In genomic region chr4:151488968-151489367, GRCh38 we compare ENCODE assay signal across 21 cellular contexts.
"Had no signal": no experiment of that assay in that cellular context is flagged by ENCODE, and none has a peak within 500 bp of the region (broad histone marks: within the 10 kb centered on the region; RNA-seq: fewer than 3 reads in every experiment).

No MANE protein-coding gene starts in this region.

- H3K27ac ChIP-seq: breast epithelium, dorsolateral prefrontal cortex, heart right ventricle, left ventricle myocardium inferior, parathyroid adenoma had no signal

- H2AFZ ChIP-seq: parathyroid adenoma had no signal

- H3K27me3 ChIP-seq: breast epithelium, heart right ventricle had no signal

- H3K4me1 Mint-ChIP-seq: activated B cell treated with CpG ODN at 0.5 μM for 24 hours; activated naive CD8-positive, alpha-beta T cell treated with anti-CD3 and anti-CD28 coated beads for 36 hours; central memory CD8-positive, alpha-beta T cell; immature natural killer cell; stimulated activated naive B cell treated with anti-CD40 and anti-IgM and Interleukin-4, amounts not matched to agents 10 μg/mL and 1 μg/mL and 100 μg/mL, for 72 hours had no signal

- H3K27me3 Mint-ChIP-seq: activated B cell treated with CpG ODN at 0.5 μM for 24 hours, type B pancreatic cell had no signal

- H3K36me3 Mint-ChIP-seq: immature natural killer cell; natural killer cell treated with Interleukin-12 subunit alpha and Interleukin-12 subunit beta and Interleukin-15 and Interleukin-18, amount 100 ng/mL, for 72 hours; stimulated activated naive B cell treated with anti-CD40 and anti-IgM and Interleukin-4, amounts not matched to agents 10 μg/mL and 1 μg/mL and 100 μg/mL, for 72 hours had no signal

- H3K79me2 ChIP-seq: parathyroid adenoma had no signal

- H3K27ac Mint-ChIP-seq: activated B cell treated with CpG ODN at 0.5 μM for 24 hours; activated naive CD8-positive, alpha-beta T cell treated with anti-CD3 and anti-CD28 coated beads for 36 hours; effector memory CD8-positive, alpha-beta T cell; immature natural killer cell; natural killer cell treated with Interleukin-12 subunit alpha and Interleukin-12 subunit beta and Interleukin-15 and Interleukin-18, amount 100 ng/mL, for 72 hours; stimulated activated naive B cell treated with anti-CD40 and anti-IgM and Interleukin-4, amounts not matched to agents 10 μg/mL and 1 μg/mL and 100 μg/mL, for 72 hours; type B pancreatic cell had no signal

- H3K4me1 ChIP-seq: breast epithelium, parathyroid adenoma had no signal

- H3K4me3 ChIP-seq: breast epithelium, dorsolateral prefrontal cortex, heart right ventricle, left ventricle myocardium inferior had no signal

- DNase-seq: activated B cell treated with CpG ODN at 0.5 μM for 24 hours; activated CD4-positive, alpha-beta T cell treated with anti-CD3 and anti-CD28 coated beads for 4 hours; activated CD4-positive, alpha-beta T cell treated with anti-CD3 and anti-CD28 coated beads, Interleukin-2, amount 50 U/mL, for 48 hours; activated CD8-positive, alpha-beta memory T cell treated with anti-CD3 and anti-CD28 coated beads, Interleukin-2, amount 50 U/mL, for 48 hours; activated naive CD4-positive, alpha-beta T cell treated with Interleukin-2 at 50 U/mL for 16 hours; activated naive CD8-positive, alpha-beta T cell treated with anti-CD3 and anti-CD28 coated beads for 36 hours; activated T-cell treated with anti-CD3 and anti-CD28 coated beads, Interleukin-2, amount 50 U/mL, for 48 hours; dorsolateral prefrontal cortex; effector memory CD8-positive, alpha-beta T cell; heart right ventricle; immature natural killer cell; left ventricle myocardium inferior; stimulated activated CD4-positive, alpha-beta T cell treated with anti-CD3 and anti-CD28 coated beads, Interleukin-2, amount 100 ng/mL, for 48 hours; stimulated activated CD8-positive, alpha-beta memory T cell treated with anti-CD3 and anti-CD28 coated beads, Interleukin-4, amount 100 ng/mL, for 48 hours; stimulated activated naive B cell treated with anti-CD40 and anti-IgM and Interleukin-4, amounts not matched to agents 10 μg/mL and 1 μg/mL and 100 μg/mL, for 72 hours; T-helper 9 cell had no signal

- H3K4me3 Mint-ChIP-seq: activated B cell treated with CpG ODN at 0.5 μM for 24 hours; activated naive CD8-positive, alpha-beta T cell treated with anti-CD3 and anti-CD28 coated beads for 36 hours; central memory CD8-positive, alpha-beta T cell; effector memory CD8-positive, alpha-beta T cell; immature natural killer cell; natural killer cell treated with Interleukin-12 subunit alpha and Interleukin-12 subunit beta and Interleukin-15 and Interleukin-18, amount 100 ng/mL, for 72 hours; stimulated activated naive B cell treated with anti-CD40 and anti-IgM and Interleukin-4, amounts not matched to agents 10 μg/mL and 1 μg/mL and 100 μg/mL, for 72 hours; type B pancreatic cell had no signal

- H3K36me3 ChIP-seq: breast epithelium, heart right ventricle, left ventricle myocardium inferior had no signal

- H3K9ac ChIP-seq: parathyroid adenoma had no signal
